1 cellular context compared by ENCODE assay signal in the genomic region with DNA sequence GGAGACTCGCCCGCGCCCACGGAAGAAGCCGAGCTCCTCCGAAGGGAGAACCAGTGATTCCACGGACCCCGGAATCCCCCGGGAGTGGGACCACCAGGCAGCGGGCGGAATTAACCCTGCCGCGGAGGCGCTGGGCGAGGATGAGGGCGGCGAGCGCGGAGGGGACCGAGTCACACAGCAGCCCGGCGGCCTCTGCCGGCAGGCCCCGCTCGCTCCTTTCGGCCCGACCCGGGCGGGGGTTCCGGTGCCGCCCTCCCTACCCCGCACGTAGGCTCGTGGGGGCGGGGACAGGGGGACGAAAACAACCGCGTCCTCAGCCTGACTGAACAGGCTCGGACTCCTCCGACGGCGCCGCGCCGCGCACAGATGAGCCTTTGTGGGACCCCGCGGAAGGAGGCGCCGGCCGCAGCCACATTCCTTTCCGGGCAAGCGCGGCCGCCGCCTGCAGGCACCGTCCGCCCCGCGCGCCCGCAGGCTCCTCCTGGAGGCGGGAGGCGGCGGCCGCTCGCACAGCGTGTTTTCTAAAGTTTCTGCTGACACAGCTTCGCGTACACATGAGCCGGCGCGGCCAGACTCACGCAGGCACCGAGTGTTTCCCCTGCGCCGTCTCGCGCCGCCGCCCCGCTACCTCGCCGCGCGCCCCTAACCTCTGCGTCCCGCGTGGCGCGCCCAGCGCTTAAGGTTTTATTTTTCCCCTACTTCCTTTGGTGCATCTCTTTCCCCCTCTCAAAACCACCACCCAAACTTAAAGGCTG.
A peak's percentile ranks its signal among the peaks of the same experiment; 100 is the strongest.
TF ChIP-seq lines count a peak whose summit lies in the region.

No MANE protein-coding gene starts in this region.

TF ChIP-seq in WTC11, 78 proteins besides CTCF, POLR2A, EP300 and RAD21 (continued from another document and continues in another):
- no peak for TF ChIP-seq ZNF512 (CRISPR knock-in tag; IDR thresholded peaks at IDR 0.05; ENCODE audit: borderline replicate concordance)
- no peak for TF ChIP-seq GTF2I (CRISPR knock-in tag; conservative IDR thresholded peaks at IDR 0.05)
- TF ChIP-seq ATF3 (CRISPR knock-in tag; conservative IDR thresholded peaks at IDR 0.05) = no peak
- no peak for TF ChIP-seq ZNF416 (CRISPR knock-in tag; IDR thresholded peaks at IDR 0.05)
- TF ChIP-seq OVOL2 (CRISPR knock-in tag; IDR thresholded peaks at IDR 0.05; ENCODE audit: borderline replicate concordance) = no peak
- peak; percentile 77; the same call in 1 of the 2 replicates for TF ChIP-seq CREM (CRISPR knock-in tag; IDR thresholded peaks at IDR 0.05)
- TF ChIP-seq JAZF1 (CRISPR knock-in tag; IDR thresholded peaks at IDR 0.05) = no peak
- peak; percentile 82 for TF ChIP-seq SP1 (CRISPR knock-in tag; conservative IDR thresholded peaks at IDR 0.05)
- TF ChIP-seq, protein P1, sequence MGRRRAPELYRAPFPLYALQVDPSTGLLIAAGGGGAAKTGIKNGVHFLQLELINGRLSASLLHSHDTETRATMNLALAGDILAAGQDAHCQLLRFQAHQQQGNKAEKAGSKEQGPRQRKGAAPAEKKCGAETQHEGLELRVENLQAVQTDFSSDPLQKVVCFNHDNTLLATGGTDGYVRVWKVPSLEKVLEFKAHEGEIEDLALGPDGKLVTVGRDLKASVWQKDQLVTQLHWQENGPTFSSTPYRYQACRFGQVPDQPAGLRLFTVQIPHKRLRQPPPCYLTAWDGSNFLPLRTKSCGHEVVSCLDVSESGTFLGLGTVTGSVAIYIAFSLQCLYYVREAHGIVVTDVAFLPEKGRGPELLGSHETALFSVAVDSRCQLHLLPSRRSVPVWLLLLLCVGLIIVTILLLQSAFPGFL (CRISPR knock-in tag; IDR thresholded peaks at IDR 0.05; ENCODE audit: borderline replicate concordance) = no peak
- TF ChIP-seq ZNF138 (CRISPR knock-in tag; conservative IDR thresholded peaks at IDR 0.05) = no peak
- no peak for TF ChIP-seq SMAD4 (CRISPR knock-in tag; IDR thresholded peaks at IDR 0.05)
- peak; percentile 80 for TF ChIP-seq SMAD3 (CRISPR knock-in tag; IDR thresholded peaks at IDR 0.05; ENCODE audit: borderline replicate concordance)
- 0 out of 2 replicates have a peak, but pooled peaks have one; percentile 9 for TF ChIP-seq NFE2L1 (CRISPR knock-in tag; IDR thresholded peaks at IDR 0.05)
- TF ChIP-seq, protein P2, sequence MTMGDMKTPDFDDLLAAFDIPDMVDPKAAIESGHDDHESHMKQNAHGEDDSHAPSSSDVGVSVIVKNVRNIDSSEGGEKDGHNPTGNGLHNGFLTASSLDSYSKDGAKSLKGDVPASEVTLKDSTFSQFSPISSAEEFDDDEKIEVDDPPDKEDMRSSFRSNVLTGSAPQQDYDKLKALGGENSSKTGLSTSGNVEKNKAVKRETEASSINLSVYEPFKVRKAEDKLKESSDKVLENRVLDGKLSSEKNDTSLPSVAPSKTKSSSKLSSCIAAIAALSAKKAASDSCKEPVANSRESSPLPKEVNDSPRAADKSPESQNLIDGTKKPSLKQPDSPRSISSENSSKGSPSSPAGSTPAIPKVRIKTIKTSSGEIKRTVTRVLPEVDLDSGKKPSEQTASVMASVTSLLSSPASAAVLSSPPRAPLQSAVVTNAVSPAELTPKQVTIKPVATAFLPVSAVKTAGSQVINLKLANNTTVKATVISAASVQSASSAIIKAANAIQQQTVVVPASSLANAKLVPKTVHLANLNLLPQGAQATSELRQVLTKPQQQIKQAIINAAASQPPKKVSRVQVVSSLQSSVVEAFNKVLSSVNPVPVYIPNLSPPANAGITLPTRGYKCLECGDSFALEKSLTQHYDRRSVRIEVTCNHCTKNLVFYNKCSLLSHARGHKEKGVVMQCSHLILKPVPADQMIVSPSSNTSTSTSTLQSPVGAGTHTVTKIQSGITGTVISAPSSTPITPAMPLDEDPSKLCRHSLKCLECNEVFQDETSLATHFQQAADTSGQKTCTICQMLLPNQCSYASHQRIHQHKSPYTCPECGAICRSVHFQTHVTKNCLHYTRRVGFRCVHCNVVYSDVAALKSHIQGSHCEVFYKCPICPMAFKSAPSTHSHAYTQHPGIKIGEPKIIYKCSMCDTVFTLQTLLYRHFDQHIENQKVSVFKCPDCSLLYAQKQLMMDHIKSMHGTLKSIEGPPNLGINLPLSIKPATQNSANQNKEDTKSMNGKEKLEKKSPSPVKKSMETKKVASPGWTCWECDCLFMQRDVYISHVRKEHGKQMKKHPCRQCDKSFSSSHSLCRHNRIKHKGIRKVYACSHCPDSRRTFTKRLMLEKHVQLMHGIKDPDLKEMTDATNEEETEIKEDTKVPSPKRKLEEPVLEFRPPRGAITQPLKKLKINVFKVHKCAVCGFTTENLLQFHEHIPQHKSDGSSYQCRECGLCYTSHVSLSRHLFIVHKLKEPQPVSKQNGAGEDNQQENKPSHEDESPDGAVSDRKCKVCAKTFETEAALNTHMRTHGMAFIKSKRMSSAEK (CRISPR knock-in tag; IDR thresholded peaks at IDR 0.05; ENCODE audit: borderline replicate concordance) = no peak
- TF ChIP-seq E2F5 (CRISPR knock-in tag; IDR thresholded peaks at IDR 0.05) = peak; percentile 92
- TF ChIP-seq NFATC4 (CRISPR knock-in tag; IDR thresholded peaks at IDR 0.05) = no peak; the same call in 1 of the 2 replicates
- TF ChIP-seq ZNF263 (CRISPR knock-in tag; IDR thresholded peaks at IDR 0.05; ENCODE audit: low read depth) = no peak; the same call in 1 of the 2 replicates
- TF ChIP-seq TP53 (CRISPR knock-in tag; IDR thresholded peaks at IDR 0.05) = 0 out of 2 replicates have a peak, but pooled peaks have one; percentile 42
- TF ChIP-seq RORB (CRISPR knock-in tag; IDR thresholded peaks at IDR 0.05) = no peak
- no peak for TF ChIP-seq ZNF121 (CRISPR knock-in tag; IDR thresholded peaks at IDR 0.05)
- TF ChIP-seq PRDM15 (CRISPR knock-in tag; IDR thresholded peaks at IDR 0.05) = no peak
- TF ChIP-seq ZBTB21 (CRISPR knock-in tag; IDR thresholded peaks at IDR 0.05; ENCODE audit: borderline replicate concordance) = no peak
- no peak for TF ChIP-seq ZNF396 (CRISPR knock-in tag; IDR thresholded peaks at IDR 0.05; ENCODE audit: borderline replicate concordance)
- no peak for TF ChIP-seq NR1H2 (CRISPR knock-in tag; IDR thresholded peaks at IDR 0.05)
- TF ChIP-seq SOX15 (CRISPR knock-in tag; IDR thresholded peaks at IDR 0.05) = no peak
- TF ChIP-seq NFYB (CRISPR knock-in tag; conservative IDR thresholded peaks at IDR 0.05; ENCODE audit: low read depth) = no peak
- no peak; the same call in 1 of the 2 replicates for TF ChIP-seq TEAD1 (CRISPR knock-in tag; IDR thresholded peaks at IDR 0.05)
- TF ChIP-seq ZNF281 (CRISPR knock-in tag; IDR thresholded peaks at IDR 0.05) = peak; percentile 26; the same call in 1 of the 2 replicates
- no peak; the same call in 1 of the 2 replicates for TF ChIP-seq ESRRA (CRISPR knock-in tag; IDR thresholded peaks at IDR 0.05; ENCODE audit: borderline replicate concordance)
- no peak for TF ChIP-seq ZNF232 (CRISPR knock-in tag; IDR thresholded peaks at IDR 0.05)
- TF ChIP-seq FOXK1 (CRISPR knock-in tag; IDR thresholded peaks at IDR 0.05) = peak; percentile 85
- 0 out of 2 replicates have a peak, but pooled peaks have one; percentile 68 for TF ChIP-seq KAT7 (CRISPR knock-in tag; IDR thresholded peaks at IDR 0.05; ENCODE audit: borderline replicate concordance)
- TF ChIP-seq CREB1 (CRISPR knock-in tag; IDR thresholded peaks at IDR 0.05) = no peak
- TF ChIP-seq, protein P3, sequence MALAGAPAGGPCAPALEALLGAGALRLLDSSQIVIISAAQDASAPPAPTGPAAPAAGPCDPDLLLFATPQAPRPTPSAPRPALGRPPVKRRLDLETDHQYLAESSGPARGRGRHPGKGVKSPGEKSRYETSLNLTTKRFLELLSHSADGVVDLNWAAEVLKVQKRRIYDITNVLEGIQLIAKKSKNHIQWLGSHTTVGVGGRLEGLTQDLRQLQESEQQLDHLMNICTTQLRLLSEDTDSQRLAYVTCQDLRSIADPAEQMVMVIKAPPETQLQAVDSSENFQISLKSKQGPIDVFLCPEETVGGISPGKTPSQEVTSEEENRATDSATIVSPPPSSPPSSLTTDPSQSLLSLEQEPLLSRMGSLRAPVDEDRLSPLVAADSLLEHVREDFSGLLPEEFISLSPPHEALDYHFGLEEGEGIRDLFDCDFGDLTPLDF (CRISPR knock-in tag; IDR thresholded peaks at IDR 0.05) = no peak
- TF ChIP-seq ATF1 (CRISPR knock-in tag; IDR thresholded peaks at IDR 0.05) = peak; percentile 67; the same call in 1 of the 2 replicates
- TF ChIP-seq, protein P4, sequence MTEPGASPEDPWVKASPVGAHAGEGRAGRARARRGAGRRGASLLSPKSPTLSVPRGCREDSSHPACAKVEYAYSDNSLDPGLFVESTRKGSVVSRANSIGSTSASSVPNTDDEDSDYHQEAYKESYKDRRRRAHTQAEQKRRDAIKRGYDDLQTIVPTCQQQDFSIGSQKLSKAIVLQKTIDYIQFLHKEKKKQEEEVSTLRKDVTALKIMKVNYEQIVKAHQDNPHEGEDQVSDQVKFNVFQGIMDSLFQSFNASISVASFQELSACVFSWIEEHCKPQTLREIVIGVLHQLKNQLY (CRISPR knock-in tag; IDR thresholded peaks at IDR 0.05) = peak; percentile 74; the same call in 1 of the 2 replicates
- TF ChIP-seq ZSCAN18 (CRISPR knock-in tag; IDR thresholded peaks at IDR 0.05) = no peak
- no peak for TF ChIP-seq EMX1 (CRISPR knock-in tag; IDR thresholded peaks at IDR 0.05)
